Comparison of ENCODE assay signal across 27 cellular contexts in genomic region chr20:58670097-58670496, GRCh38. TPM values are rescaled to one million over a fixed set of nuclear protein-coding genes. Genes with fewer than 3 reads are reported as not detected.
DNase-seq lines count a peak whose midpoint lies in the region; ATAC-seq and TF ChIP-seq lines count a peak whose summit lies in the region.
"Had no signal": no experiment of that assay in that cellular context is flagged by ENCODE, and none has a peak within 500 bp of the region (broad histone marks: within the 10 kb centered on the region; RNA-seq: fewer than 3 reads in every experiment).

No MANE protein-coding gene starts in this region.

- H3K9me3 ChIP-seq in cardiac muscle cell (ENCODE audit: low read depth) (no peaks in the 10 kb centered on the region), endodermal cell (ENCODE audit: control insufficient read depth, low read length) (no peaks in the 10 kb centered on the region)
- H3K9me3 ChIP-seq: heart right ventricle had no signal

- H3K27me3 Mint-ChIP-seq in endodermal cell (ENCODE audit: insufficient read depth): no peaks in the 10 kb centered on the region
- H3K27me3 Mint-ChIP-seq: activated naive CD8-positive, alpha-beta T cell treated with anti-CD3 and anti-CD28 coated beads for 36 hours; activated T-helper 17 cell treated with anti-CD3 and anti-CD28 coated beads, Interleukin-2, amount 50 U/mL, for 72 hours; type B pancreatic cell had no signal

- no peak overlapping the region for H3K4me3 Mint-ChIP-seq in endodermal cell
- H3K4me3 Mint-ChIP-seq: activated naive CD8-positive, alpha-beta T cell treated with anti-CD3 and anti-CD28 coated beads for 36 hours; activated T-helper 17 cell treated with anti-CD3 and anti-CD28 coated beads, Interleukin-2, amount 50 U/mL, for 72 hours; natural killer cell; type B pancreatic cell had no signal

- DNase-seq in cardiac muscle cell (ENCODE audit: low read depth in 1 of 2, low spot score in 1 of 2): no peak
- DNase-seq in left cardiac atrium: no peak
- DNase-seq in endodermal cell: no peak
- DNase-seq in germinal center (ENCODE audit: low spot score): no peak
- DNase-seq in left ventricle myocardium superior: no peak
- DNase-seq in DMS79 treated with DMSO at 0.1 percent for 48 hours (lab: John Stamatoyannopoulos, UW): no peak
- DNase-seq: activated CD4-positive, alpha-beta T cell treated with anti-CD3 and anti-CD28 coated beads, Interleukin-2, amount 50 U/mL, for 1 hour; activated naive CD8-positive, alpha-beta T cell treated with anti-CD3 and anti-CD28 coated beads for 36 hours; cerebellar nuclear complex; DMS 273 treated with DMSO at 0.1 percent for 48 hours; foreskin fibroblast; heart right ventricle; natural killer cell; NCI-H1092; NCI-H2029 treated with DMSO at 0.1 percent for 48 hours; NCI-H226; retina; RPMI8226; small intestine; stimulated activated CD4-positive, alpha-beta T cell treated with anti-CD3 and anti-CD28 coated beads, Interleukin-1b, Interleukin-23, amount 100 ng/mL, for 48 hours; T-helper 2 cell had no signal

- intact Hi-C loops in left cardiac atrium (cut with DNase I) (no loop called here), left ventricle myocardium superior (cut with micrococcal nuclease) (no loop called here)

- no peaks in the 10 kb centered on the region; the same call in 1 of the 2 replicates for H4K20me1 ChIP-seq in KMS-11 (ENCODE audit: insufficient read depth)

- H3K36me3 ChIP-seq in cardiac muscle cell: peaks cover 58% of the 10 kb centered on the region
- H3K36me3 ChIP-seq in KMS-11 (ENCODE audit: insufficient read depth): no peaks in the 10 kb centered on the region
- peaks cover 61% of the 10 kb centered on the region for H3K36me3 ChIP-seq in endodermal cell (ENCODE audit: control insufficient read depth, insufficient read depth, low read length)

- TF ChIP-seq CTCF in cardiac muscle cell (IDR thresholded peaks at IDR 0.05; ENCODE audit: low read depth, low read length) (no peak), KMS-11 (conservative IDR thresholded peaks at IDR 0.05; ENCODE audit: low read depth, low read length) (no peak), endodermal cell (conservative IDR thresholded peaks at IDR 0.05) (no peak)

- H3K27me3 ChIP-seq in cardiac muscle cell (no peaks in the 10 kb centered on the region), KMS-11 (ENCODE audit: insufficient read depth, low read depth) (no peaks in the 10 kb centered on the region), endodermal cell (ENCODE audit: control insufficient read depth, insufficient read depth, low read length, poor library complexity, severe bottlenecking) (no peaks in the 10 kb centered on the region)
- H3K27me3 ChIP-seq: heart right ventricle had no signal

- ATAC-seq in left cardiac atrium: no peak
- ATAC-seq in left ventricle myocardium superior: no peak
- no peak for ATAC-seq in GM21390 (IDR thresholded peaks at IDR 0.05; ENCODE audit: unreplicated experiment)
- ATAC-seq: activated T-helper 17 cell treated with anti-CD3 and anti-CD28 coated beads, Interleukin-2, amount 50 U/mL, for 72 hours; heart right ventricle; natural killer cell had no signal

- no peak overlapping the region for H2AFZ ChIP-seq in KMS-11 (ENCODE audit: low read depth)

- no CpG with 5 or more reads among the region's 1 CpG for WGBS in endodermal cell (ENCODE audit: insufficient coverage in 1 of 2, insufficient read length in 1 of 2), 2 experiments

- H3K79me2 ChIP-seq in KMS-11 (ENCODE audit: insufficient read depth, low read depth): no peaks in the 10 kb centered on the region; the same call in 1 of the 2 replicates

- peaks cover 42% of the 10 kb centered on the region for H3K4me1 Mint-ChIP-seq in endodermal cell
- H3K4me1 Mint-ChIP-seq: activated T-helper 17 cell treated with anti-CD3 and anti-CD28 coated beads, Interleukin-2, amount 50 U/mL, for 72 hours had no signal

- no peaks in the 10 kb centered on the region for H3K4me1 ChIP-seq in cardiac muscle cell (ENCODE audit: low read depth)
- H3K4me1 ChIP-seq in KMS-11 (ENCODE audit: low read depth, poor library complexity, severe bottlenecking): peaks cover 22% of the 10 kb centered on the region
- H3K4me1 ChIP-seq in endodermal cell (ENCODE audit: control insufficient read depth, insufficient read depth, low read length): peaks cover 16% of the 10 kb centered on the region
- H3K4me1 ChIP-seq: heart right ventricle had no signal

- H3K4me3 ChIP-seq in cardiac muscle cell (no peak overlapping the region), KMS-11 (IDR thresholded peaks at IDR 0.05; ENCODE audit: insufficient read depth, low read depth, low read length) (no peak overlapping the region), endodermal cell (ENCODE audit: low read length) (no peak overlapping the region)
- H3K4me3 ChIP-seq: heart right ventricle had no signal

- peak overlapping the region; percentile 90 for H3K27ac Mint-ChIP-seq in endodermal cell
- H3K27ac Mint-ChIP-seq: activated naive CD8-positive, alpha-beta T cell treated with anti-CD3 and anti-CD28 coated beads for 36 hours; activated T-helper 17 cell treated with anti-CD3 and anti-CD28 coated beads, Interleukin-2, amount 50 U/mL, for 72 hours; natural killer cell; type B pancreatic cell had no signal

- peak overlapping the region; percentile 28 for H3K27ac ChIP-seq in cardiac muscle cell
- peak overlapping the region; percentile 36; the same call in 1 of the 2 replicates for H3K27ac ChIP-seq in KMS-11
- H3K27ac ChIP-seq in endodermal cell (ENCODE audit: low read depth, low read length): no peak overlapping the region
- H3K27ac ChIP-seq: epithelial cell of prostate, heart right ventricle, VCaP had no signal

- peak overlapping the region; percentile 59 for H3K4me2 ChIP-seq in KMS-11

- H3K36me3 Mint-ChIP-seq in endodermal cell (ENCODE audit: low read depth): peaks cover 48% of the 10 kb centered on the region

- H3K9me3 Mint-ChIP-seq in endodermal cell: no peaks in the 10 kb centered on the region
- H3K9me3 Mint-ChIP-seq: activated naive CD8-positive, alpha-beta T cell treated with anti-CD3 and anti-CD28 coated beads for 36 hours; activated T-helper 17 cell treated with anti-CD3 and anti-CD28 coated beads, Interleukin-2, amount 50 U/mL, for 72 hours; natural killer cell; type B pancreatic cell had no signal

- no peak overlapping the region for H3K9ac ChIP-seq in KMS-11
- no peak overlapping the region for H3K9ac ChIP-seq in endodermal cell (ENCODE audit: extremely low read depth, low read length, poor library complexity, severe bottlenecking)

RNA-seq across cellular contexts. Expression of gene STX16, which starts 19.0 kb away (rescaled TPM):
- 29.9 and 58.1 TPM in 2 replicates for total RNA-seq in cardiac muscle cell
- 55.5 and 87.7 TPM in 2 replicates for polyA plus RNA-seq in cardiac muscle cell
- total RNA-seq in left cardiac atrium: 10 to 100 TPM; 22.8 to 32.0 TPM
- 100 to 1,000 TPM in 1 of 2 donors, 10 to 100 TPM in 1; 91.6 to 114 TPM for total RNA-seq in endodermal cell
- 60.9 TPM for polyA plus RNA-seq in endodermal cell (2013, experiment 1 of 2)
- 62.3 TPM for polyA plus RNA-seq in endodermal cell (2013, experiment 2 of 2)
- 24.8 TPM for total RNA-seq in left ventricle myocardium superior

RNA-seq across cellular contexts. Expression of gene NPEPL1, which starts 22.5 kb away (rescaled TPM):
- total RNA-seq in cardiac muscle cell: 26.7 and 59.0 TPM in 2 replicates
- polyA plus RNA-seq in cardiac muscle cell: 58.4 and 81.2 TPM in 2 replicates
- total RNA-seq in left cardiac atrium: 10 to 100 TPM; 19.7 to 20.0 TPM
- 10 to 100 TPM; 52.9 to 72.8 TPM for total RNA-seq in endodermal cell
- 24.1 TPM for polyA plus RNA-seq in endodermal cell (2013, experiment 1 of 2)
- polyA plus RNA-seq in endodermal cell (2013, experiment 2 of 2): 22.4 TPM
- total RNA-seq in left ventricle myocardium superior: 26.4 TPM
